Comparison of ENCODE assay signal across 25 cellular contexts in genomic region chr5:152487130-152487529, GRCh38.
DNase-seq lines count a peak whose midpoint lies in the region; ATAC-seq and TF ChIP-seq lines count a peak whose summit lies in the region.
"Had no signal": no experiment of that assay in that cellular context is flagged by ENCODE, and none has a peak within 500 bp of the region (broad histone marks: within the 10 kb centered on the region; RNA-seq: fewer than 3 reads in every experiment).

No MANE protein-coding gene starts in this region.

- no peak overlapping the region for H3K27ac Mint-ChIP-seq in GM23338
- H3K27ac Mint-ChIP-seq in stimulated activated memory B cell treated with anti-CD40 and anti-IgM and Interleukin-4, amounts not matched to agents 10 μg/mL and 1 μg/mL and 100 μg/mL, for 72 hours, result peak overlapping the region; percentile 30
- H3K27ac Mint-ChIP-seq: B cell; CD14-positive monocyte; CD4-positive, alpha-beta memory T cell; CD4-positive, CD25-positive, alpha-beta regulatory T cell; CD8-positive, alpha-beta memory T cell had no signal

- peaks cover 0 to 5% (median 0%) of the 10 kb centered on the region in 11 donors for H3K9me3 ChIP-seq in heart right ventricle
- H3K9me3 ChIP-seq: A549; BLaER1 treated with 17β-estradiol and CSF1 and Interleukin-3, amounts not matched to agents 10 nM and 100 nM had no signal

- ATAC-seq in Right ventricle myocardium superior (ENCODE audit: poor library complexity) (peak; percentile 59), heart right ventricle (no peak), left ventricle myocardium superior (peak; percentile 52), GM23338 (no peak)
- ATAC-seq in stimulated activated memory B cell treated with anti-CD40 and anti-IgM and Interleukin-4, amounts not matched to agents 10 μg/mL and 1 μg/mL and 100 μg/mL, for 72 hours, result no peak
- ATAC-seq: A549, GM12878 had no signal

- 60 to 65% methylated on average over 5 of the region's 5 CpGs for WGBS in heart right ventricle, 2 donors

- no peaks in the 10 kb centered on the region for H3K9me3 Mint-ChIP-seq in GM23338
- H3K9me3 Mint-ChIP-seq in stimulated activated memory B cell treated with anti-CD40 and anti-IgM and Interleukin-4, amounts not matched to agents 10 μg/mL and 1 μg/mL and 100 μg/mL, for 72 hours, result peaks cover 5% of the 10 kb centered on the region
- H3K9me3 Mint-ChIP-seq: CD8-positive, alpha-beta memory T cell had no signal

- H3K4me3 Mint-ChIP-seq in GM23338, result no peak overlapping the region
- H3K4me3 Mint-ChIP-seq in stimulated activated memory B cell treated with anti-CD40 and anti-IgM and Interleukin-4, amounts not matched to agents 10 μg/mL and 1 μg/mL and 100 μg/mL, for 72 hours, result no peak overlapping the region
- H3K4me3 Mint-ChIP-seq: B cell; CD14-positive monocyte; CD4-positive, CD25-positive, alpha-beta regulatory T cell; CD8-positive, alpha-beta memory T cell had no signal

- DNase-seq in Right ventricle myocardium superior (no peak), heart right ventricle (no peak), left ventricle myocardium superior (no peak), cardiac septum (ENCODE audit: low spot score) (no peak), GM23338 (ENCODE audit: low spot score) (no peak), NCI-H526 treated with DMSO at 0.1 percent for 48 hours (lab: John Stamatoyannopoulos, UW) (no peak)
- DNase-seq: AML-193; CD4-positive, alpha-beta memory T cell; CD4-positive, CD25-positive, alpha-beta regulatory T cell; CD8-positive, alpha-beta memory T cell; COR-L47; DMS 273 treated with DMSO at 0.1 percent for 48 hours; DMS153; DMS53; DMS79; DND-41; EL; GDM1 had no signal

- no peaks in the 10 kb centered on the region for H4K20me1 ChIP-seq in GM23338 (replicated peaks; ENCODE audit: insufficient read depth)
- H4K20me1 ChIP-seq: BLaER1 treated with 17β-estradiol and CSF1 and Interleukin-3, amounts not matched to agents 10 nM and 100 nM had no signal

- H3K4me3 ChIP-seq in heart right ventricle (no peak overlapping the region), GM23338 (no peak overlapping the region)
- H3K4me3 ChIP-seq: A549; BLaER1 treated with 17β-estradiol and CSF1 and Interleukin-3, amounts not matched to agents 10 nM and 100 nM; GM12878 had no signal

- H3K4me1 Mint-ChIP-seq in GM23338, result no peaks in the 10 kb centered on the region
- H3K4me1 Mint-ChIP-seq in stimulated activated memory B cell treated with anti-CD40 and anti-IgM and Interleukin-4, amounts not matched to agents 10 μg/mL and 1 μg/mL and 100 μg/mL, for 72 hours, result peaks cover 20% of the 10 kb centered on the region
- H3K4me1 Mint-ChIP-seq: B cell, CD14-positive monocyte had no signal

- no peaks in the 10 kb centered on the region for H3K27me3 ChIP-seq in heart right ventricle
- H3K27me3 ChIP-seq in GM23338 (ENCODE audit: insufficient read depth), result no peaks in the 10 kb centered on the region
- H3K27me3 ChIP-seq: BLaER1 treated with 17β-estradiol and CSF1 and Interleukin-3, amounts not matched to agents 10 nM and 100 nM had no signal

- H3K27ac ChIP-seq in heart right ventricle (no peak overlapping the region), GM23338 (ENCODE audit: low read depth) (no peak overlapping the region)
- H3K27ac ChIP-seq: 22Rv1; A549; BLaER1 treated with 17β-estradiol and CSF1 and Interleukin-3, amounts not matched to agents 10 nM and 100 nM had no signal

- H3K36me3 ChIP-seq in heart right ventricle, result no peaks in the 10 kb centered on the region
- H3K36me3 ChIP-seq in GM23338 (ENCODE audit: insufficient read depth), result no peaks in the 10 kb centered on the region
- H3K36me3 ChIP-seq: BLaER1 treated with 17β-estradiol and CSF1 and Interleukin-3, amounts not matched to agents 10 nM and 100 nM had no signal

- H3K9me2 ChIP-seq in GM23338 (ENCODE audit: insufficient read depth), result no peaks in the 10 kb centered on the region

- H3K4me1 ChIP-seq in heart right ventricle, result no peaks in the 10 kb centered on the region
- H3K4me1 ChIP-seq in GM23338 (ENCODE audit: insufficient read depth), result no peaks in the 10 kb centered on the region
- H3K4me1 ChIP-seq: A549 had no signal

- no peaks in the 10 kb centered on the region for H3K27me3 Mint-ChIP-seq in GM23338 (ENCODE audit: insufficient read depth, low read depth, poor library complexity)
- no peaks in the 10 kb centered on the region for H3K27me3 Mint-ChIP-seq in stimulated activated memory B cell treated with anti-CD40 and anti-IgM and Interleukin-4, amounts not matched to agents 10 μg/mL and 1 μg/mL and 100 μg/mL, for 72 hours
- H3K27me3 Mint-ChIP-seq: B cell; CD4-positive, alpha-beta memory T cell; CD4-positive, CD25-positive, alpha-beta regulatory T cell had no signal

- H3F3A ChIP-seq in GM23338 (replicated peaks; ENCODE audit: low read depth), result no peaks in the 10 kb centered on the region

- H2AFZ ChIP-seq in GM23338, result peak overlapping the region; percentile 67; the same call in 1 of the 2 replicates

- no peak for TF ChIP-seq CTCF in heart right ventricle (IDR thresholded peaks at IDR 0.05)
- no peak for TF ChIP-seq CTCF in GM23338 (conservative IDR thresholded peaks at IDR 0.05; ENCODE audit: low read depth in 2 of 2)

- no peaks in the 10 kb centered on the region for H3K79me2 ChIP-seq in GM23338 (replicated peaks; ENCODE audit: insufficient read depth)

- intact Hi-C loops in Right ventricle myocardium superior (cut with DNase I), result no loop called here
- intact Hi-C loops in heart right ventricle (cut with DNase I), result no loop called here
- intact Hi-C loops in left ventricle myocardium superior (cut with micrococcal nuclease), result no loop called here
- intact Hi-C loops in cardiac septum (cut with DNase I), result no loop called here

- H3K4me2 ChIP-seq in GM23338, result no peak overlapping the region
- H3K4me2 ChIP-seq: A549 had no signal

- H3K36me3 Mint-ChIP-seq in GM23338 (ENCODE audit: low read depth), result no peaks in the 10 kb centered on the region
- no peaks in the 10 kb centered on the region for H3K36me3 Mint-ChIP-seq in stimulated activated memory B cell treated with anti-CD40 and anti-IgM and Interleukin-4, amounts not matched to agents 10 μg/mL and 1 μg/mL and 100 μg/mL, for 72 hours
- H3K36me3 Mint-ChIP-seq: CD14-positive monocyte; CD4-positive, alpha-beta memory T cell; CD4-positive, CD25-positive, alpha-beta regulatory T cell; CD8-positive, alpha-beta memory T cell had no signal

TF ChIP-seq in GM23338, 12 proteins besides CTCF, POLR2A, EP300 and RAD21:
- TF ChIP-seq NANOG (IDR thresholded peaks at IDR 0.05; ENCODE audit: borderline replicate concordance) (no peak), ZNF114 (CRISPR knock-in tag; IDR thresholded peaks at IDR 0.05) (no peak), ZNF331 (CRISPR knock-in tag; IDR thresholded peaks at IDR 0.05; ENCODE audit: low read depth) (no peak)

Comparison
In these comparisons a context has a peak if more than half of its experiments do, and no peak if none do; other contexts are left out.
1. ATAC-seq: peak in Right ventricle myocardium superior (single experiment) and left ventricle myocardium superior (single experiment); none in heart right ventricle (0 of 8), GM23338 (single experiment) and stimulated activated memory B cell treated with anti-CD40 and anti-IgM and Interleukin-4, amounts not matched to agents 10 μg/mL and 1 μg/mL and 100 μg/mL, for 72 hours (single experiment).